In the genomic region with DNA sequence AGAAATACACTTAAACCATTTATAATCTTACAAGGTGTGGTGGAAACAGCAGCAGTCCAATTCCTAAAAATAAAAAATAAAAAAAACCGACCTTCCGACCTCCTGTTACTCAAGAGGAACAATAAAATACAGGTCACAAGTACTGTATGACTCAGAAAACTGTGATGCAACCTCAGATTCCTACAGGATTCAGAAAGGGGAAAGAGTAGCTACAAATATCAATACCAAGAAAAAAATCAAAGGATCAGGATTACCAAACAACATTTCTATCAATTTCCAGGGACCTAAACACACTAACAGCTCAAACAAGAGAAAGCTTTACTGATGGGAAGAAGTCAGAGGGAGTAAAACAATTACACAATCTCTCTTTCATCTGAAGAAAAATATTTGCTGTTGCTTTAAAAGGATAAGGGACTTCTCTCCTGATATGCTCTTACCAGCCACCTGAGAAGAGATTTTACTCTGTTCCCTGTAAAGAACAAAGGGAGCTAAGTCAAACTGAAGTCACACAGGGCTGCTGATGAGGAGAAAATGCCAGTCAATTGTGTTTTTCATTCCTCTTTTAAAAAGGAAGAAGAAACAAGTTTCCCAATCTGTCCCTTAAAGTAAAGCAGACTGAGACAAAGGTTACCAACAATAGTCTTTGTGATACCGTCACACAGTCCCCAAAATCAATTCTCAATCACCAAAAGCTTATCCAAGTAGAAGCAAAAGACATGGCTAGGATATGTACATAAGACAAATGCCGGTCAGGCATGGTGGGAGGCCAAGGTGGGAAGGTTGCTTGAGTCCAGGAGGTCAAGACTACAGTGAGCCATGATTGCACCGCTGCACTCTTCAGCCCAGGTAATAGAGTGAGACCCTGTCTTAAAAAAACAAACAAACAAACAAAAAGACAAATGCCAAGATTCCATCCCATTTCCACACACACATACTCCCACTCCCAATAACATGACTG, we compare ENCODE assay signal across 8 cellular contexts. TPM values are rescaled to one million over a fixed set of nuclear protein-coding genes. Genes with fewer than 3 reads are reported as not detected.
DNase-seq lines count a peak whose midpoint lies in the region; ATAC-seq, FAIRE-seq and TF ChIP-seq lines count a peak whose summit lies in the region.

No MANE protein-coding gene starts in this region.

- WGBS in esophagus muscularis mucosa = 61% methylated on average over 5 of the region's 5 CpGs

- DNase-seq in H4 (ENCODE audit: low spot score) (peak; percentile 70), RCC 7860 (ENCODE audit: low spot score) (peak; percentile 55), esophagus muscularis mucosa (ENCODE audit: extremely low spot score) (no peak), omental fat pad (ENCODE audit: low spot score) (no peak), posterior cingulate gyrus (no peak), COLO668 (lab: John Stamatoyannopoulos, UW; ENCODE audit: unreplicated experiment) (no peak)

- H3K27ac ChIP-seq in esophagus muscularis mucosa (replicated peaks in 1 of 4) = peak overlapping the region; percentile 66 to 78 (median 70)

- TF ChIP-seq EP300 in esophagus muscularis mucosa (IDR thresholded peaks at IDR 0.05) = no peak

- intact Hi-C loops in esophagus muscularis mucosa (cut with DNase I) = no loop called here
- intact Hi-C loops in posterior cingulate gyrus (cut with DNase I) = no loop called here

- no peak for TF ChIP-seq POLR2A in esophagus muscularis mucosa (IDR thresholded peaks at IDR 0.05; ENCODE audit: low read depth)

- peak overlapping the region in 1 of 4 donors; percentile 5 for H3K4me3 ChIP-seq in esophagus muscularis mucosa

- TF ChIP-seq CTCF in esophagus muscularis mucosa (IDR thresholded peaks at IDR 0.05) = no peak
- TF ChIP-seq CTCF in omental fat pad (IDR thresholded peaks at IDR 0.05) = no peak

- H3K9me3 ChIP-seq in esophagus muscularis mucosa = no peaks in the 10 kb centered on the region

- no peaks in the 10 kb centered on the region for H3K36me3 ChIP-seq in esophagus muscularis mucosa

- H3K27me3 ChIP-seq in esophagus muscularis mucosa = no peaks in the 10 kb centered on the region

- peak; percentile 75 for FAIRE-seq in RCC 7860 (lab: Jason Lieb, UNC)

- ATAC-seq in omental fat pad (ENCODE audit: low FRiP score) = peak; percentile 75
- no peak for ATAC-seq in GM21619 (IDR thresholded peaks at IDR 0.05; ENCODE audit: unreplicated experiment)
- no peak for ATAC-seq in HG03039 (IDR thresholded peaks at IDR 0.05; ENCODE audit: unreplicated experiment)

- H3K4me1 ChIP-seq in esophagus muscularis mucosa = peaks cover 24 to 49% (median 36%) of the 10 kb centered on the region in 4 donors

RNA-seq across cellular contexts. Expression of gene AMBRA1, which starts 39.3 kb away (rescaled TPM):
- 12.4 and 28.5 TPM in 2 replicates for total RNA-seq in H4 (2014; rRNA removed; shearing (Covaris generic))
- 10 to 100 TPM; 20.0 to 28.9 (median 26.0) TPM for total RNA-seq in esophagus muscularis mucosa
- 10 to 100 TPM; 19.2 to 41.0 (median 23.5) TPM for total RNA-seq in omental fat pad

Comparison
In these comparisons a context has a peak if more than half of its experiments do, and no peak if none do; other contexts are left out.
1. DNase-seq: peak in H4 (single experiment) and RCC 7860 (single experiment); none in esophagus muscularis mucosa (single experiment), omental fat pad (single experiment), posterior cingulate gyrus (0 of 10) and COLO668 (single experiment).